Comparison of ENCODE assay signal across 8 cellular contexts in the genomic region with DNA sequence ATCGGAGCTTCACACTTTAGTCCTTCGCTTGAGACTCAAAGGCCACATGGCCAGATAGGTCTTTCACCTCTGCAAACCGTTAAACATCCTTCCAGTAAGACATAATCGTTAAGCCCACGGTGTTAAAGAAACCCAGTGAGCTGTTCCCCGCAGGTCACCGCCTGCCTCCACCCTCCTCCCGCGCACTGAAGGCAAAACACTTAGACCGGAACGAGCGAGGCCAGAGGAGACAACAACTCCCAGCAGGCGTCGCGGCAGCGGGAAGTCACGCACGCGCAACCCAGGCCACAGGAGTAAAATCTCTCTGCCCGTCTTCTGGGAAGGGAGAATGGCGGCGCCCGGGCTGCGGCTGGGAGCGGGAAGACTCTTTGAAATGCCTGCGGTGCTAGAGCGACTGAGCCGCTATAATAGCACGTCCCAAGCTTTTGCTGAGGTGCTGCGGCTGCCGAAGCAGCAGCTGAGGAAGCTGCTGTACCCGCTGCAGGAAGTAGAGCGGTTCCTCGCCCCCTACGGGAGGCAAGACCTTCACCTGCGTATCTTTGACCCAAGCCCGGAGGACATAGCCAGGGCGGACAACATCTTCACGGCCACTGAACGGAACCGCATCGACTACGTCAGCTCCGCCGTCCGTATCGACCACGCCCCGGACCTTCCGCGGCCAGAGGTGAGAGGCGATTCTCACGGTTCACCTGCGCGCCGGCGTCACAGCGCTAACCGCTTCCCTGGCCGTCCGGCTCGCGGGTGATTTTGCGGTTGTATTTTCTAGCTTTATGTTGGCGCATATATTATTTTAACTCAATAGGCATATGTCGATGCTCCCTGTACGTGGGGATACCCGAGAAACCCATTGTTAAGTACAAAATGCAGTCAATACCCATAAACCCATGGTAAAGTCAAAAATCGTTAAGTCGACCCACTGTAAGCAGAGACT. TPM values are rescaled to one million over a fixed set of nuclear protein-coding genes. Genes with fewer than 3 reads are reported as not detected.
DNase-seq lines count a peak whose midpoint lies in the region; ATAC-seq and TF ChIP-seq lines count a peak whose summit lies in the region.

A gene (plus strand): TSS at position 313 of the 931 bp plus-strand sequence. CDS start 16 bp downstream, at position 329.

- peak within 1 kb of the TSS; percentile 95 to 96 (median 95) for H3K4me3 Mint-ChIP-seq in IgD-negative memory B cell

- no peaks in the 10 kb centered on the region for H3K27me3 Mint-ChIP-seq in IgD-negative memory B cell

- H3K4me3 ChIP-seq in epithelial cell of proximal tubule (ENCODE audit: low read depth, low read length): peak within 1 kb of the TSS; percentile 82

- peak; percentile 91 for ATAC-seq in GM21529 (IDR thresholded peaks at IDR 0.05; ENCODE audit: unreplicated experiment)

- H3K4me1 Mint-ChIP-seq in IgD-negative memory B cell: peaks cover 18 to 47% (median 32%) of the 10 kb centered on the region in 3 donors

- peak; percentile 89 for DNase-seq in DMS 273 treated with DMSO at 0.1 percent for 48 hours (lab: John Stamatoyannopoulos, UW)
- peak; percentile 34 for DNase-seq in OCI-M2 (lab: John Stamatoyannopoulos, UW; ENCODE audit: unreplicated experiment)
- peak; percentile 83 for DNase-seq in activated T-cell treated with anti-CD3 and anti-CD28 coated beads for 48 hours (ENCODE audit: low read depth)
- peak; percentile 52 for DNase-seq in epithelial cell of proximal tubule (ENCODE audit: low read depth)
- peak; percentile 93 for DNase-seq in mucosa of gallbladder (ENCODE audit: low spot score)
- peak; percentile 52 to 68 for DNase-seq in stimulated activated CD8-positive, alpha-beta memory T cell treated with anti-CD3 and anti-CD28 coated beads, Interleukin-4, amount 100 ng/mL, for 4 hours (ENCODE audit: low read depth in 2 of 2, low spot score in 1 of 2)

- H3K27ac Mint-ChIP-seq in IgD-negative memory B cell: peak within 1 kb of the TSS; percentile 95 to 99 (median 99)

- H3K9me3 Mint-ChIP-seq in IgD-negative memory B cell: no peaks in the 10 kb centered on the region

- peaks cover 6% of the 10 kb centered on the region for H3K36me3 Mint-ChIP-seq in IgD-negative memory B cell

- peak; percentile 10 for TF ChIP-seq CTCF in epithelial cell of proximal tubule (conservative IDR thresholded peaks at IDR 0.05; ENCODE audit: low read depth, low read length)

RNA-seq across cellular contexts. Expression of the gene that starts here (rescaled TPM):
- 18.8 TPM for polyA plus RNA-seq in IgD-negative memory B cell
- total RNA-seq in epithelial cell of proximal tubule: 33.8 and 39.1 TPM in 2 replicates
- total RNA-seq in mucosa of gallbladder: 17.6 TPM

Comparison
In these comparisons a context has a peak if more than half of its experiments do, and no peak if none do; other contexts are left out.
1. Peak in every context shown above with its lines: DNase-seq, ATAC-seq and H3K4me3 ChIP-seq.
2. DNase-seq: peak in every context shown above with its lines; median percentile 93 in mucosa of gallbladder; 89 in DMS 273 treated with DMSO at 0.1 percent for 48 hours; 83 in activated T-cell treated with anti-CD3 and anti-CD28 coated beads for 48 hours; 60 in stimulated activated CD8-positive, alpha-beta memory T cell treated with anti-CD3 and anti-CD28 coated beads, Interleukin-4, amount 100 ng/mL, for 4 hours; 52 in epithelial cell of proximal tubule; 34 in OCI-M2.